ENCODE assay signal across 8 cellular contexts in genomic region chr1:115648717-115649691, GRCh38. TPM values are rescaled to one million over a fixed set of nuclear protein-coding genes. Genes with fewer than 3 reads are reported as not detected.
DNase-seq lines count a peak whose midpoint lies in the region; ATAC-seq and TF ChIP-seq lines count a peak whose summit lies in the region.

No MANE protein-coding gene starts in this region.

- H3K4me3 ChIP-seq in cardiac muscle cell (no peak overlapping the region), right atrium auricular region (no peak overlapping the region), SK-N-SH (ENCODE audit: low read depth in 2 of 2, low read length in 1 of 2) (no peak overlapping the region), smooth muscle cell (no peak overlapping the region)

- H2AFZ ChIP-seq in SK-N-SH (ENCODE audit: low read depth), result no peak overlapping the region
- no peak overlapping the region for H2AFZ ChIP-seq in smooth muscle cell (ENCODE audit: low read depth)

- H4K20me1 ChIP-seq in SK-N-SH (ENCODE audit: insufficient read depth), result peaks cover 23% of the 10 kb centered on the region
- peaks cover 25% of the 10 kb centered on the region for H4K20me1 ChIP-seq in smooth muscle cell (ENCODE audit: low read depth)

- WGBS in SK-N-SH (ENCODE audit: low lambda C conversion rate), result 90% methylated on average over 13 of the region's 13 CpGs
- WGBS in smooth muscle cell (ENCODE audit: low lambda C conversion rate), result 51% methylated on average over 13 of the region's 13 CpGs

- no peaks in the 10 kb centered on the region; the same call in 1 of the 2 replicates for H3K27me3 Mint-ChIP-seq in HFFc6 (ENCODE audit: insufficient read depth)

- TF ChIP-seq EP300 in SK-N-SH (IDR thresholded peaks at IDR 0.05; ENCODE audit: borderline replicate concordance in 1 of 2, low read depth in 1 of 2, low read length in 1 of 2), result no peak

- no peaks in the 10 kb centered on the region for H3F3A ChIP-seq in SK-N-SH (replicated peaks; ENCODE audit: insufficient read depth)
- peaks cover 7% of the 10 kb centered on the region for H3F3A ChIP-seq in smooth muscle cell (ENCODE audit: low read depth)

- CTCF ChIA-PET in SK-N-SH (lab: Yijun Ruan, JAX), result interaction anchor here (1.6 kb wide), 1 partner anchor 41 kb away, joined by 4 read pairs; no protein-coding TSS in a partner anchor

- ATAC-seq in HG02938 (IDR thresholded peaks at IDR 0.05; ENCODE audit: unreplicated experiment), result peak; percentile 88

- H3K9me3 ChIP-seq in cardiac muscle cell (ENCODE audit: low read depth) (no peaks in the 10 kb centered on the region), right atrium auricular region (no peaks in the 10 kb centered on the region), SK-N-SH (no peaks in the 10 kb centered on the region), smooth muscle cell (replicated peaks; ENCODE audit: low read depth) (no peaks in the 10 kb centered on the region)

- H3K27ac ChIP-seq in cardiac muscle cell, result peak overlapping the region; percentile 86
- H3K27ac ChIP-seq in right atrium auricular region, result no peak overlapping the region
- no peak overlapping the region for H3K27ac ChIP-seq in SK-N-SH (ENCODE audit: low read depth in 2 of 2, low read length in 1 of 2)
- no peak overlapping the region for H3K27ac ChIP-seq in smooth muscle cell (ENCODE audit: low read depth)

- H3K79me2 ChIP-seq in SK-N-SH (ENCODE audit: insufficient read depth) (peaks cover 77% of the 10 kb centered on the region), smooth muscle cell (ENCODE audit: low read depth) (peaks cover 15% of the 10 kb centered on the region)

- no peak overlapping the region for H3K9ac ChIP-seq in SK-N-SH
- H3K9ac ChIP-seq in smooth muscle cell (ENCODE audit: low read depth), result no peak overlapping the region

- POLR2A ChIA-PET in SK-N-SH (lab: Yijun Ruan, JAX), result no interaction called here

- no peak for TF ChIP-seq RAD21 in SK-N-SH (IDR thresholded peaks at IDR 0.05; ENCODE audit: low read length)

- peak; percentile 36 to 50 for DNase-seq in cardiac muscle cell (ENCODE audit: low read depth in 1 of 2, low spot score in 1 of 2)
- no peak for DNase-seq in right atrium auricular region (ENCODE audit: low spot score)
- DNase-seq in SK-N-SH, result no peak
- peak; percentile 25 for DNase-seq in renal cortical epithelial cell (ENCODE audit: low read depth)
- no peak for DNase-seq in smooth muscle cell (lab: John Stamatoyannopoulos, UW; ENCODE audit: unreplicated experiment)
- DNase-seq in DMS 273 treated with DMSO at 0.1 percent for 48 hours (lab: John Stamatoyannopoulos, UW), result no peak
- no peak for DNase-seq in HFFc6

- H3K27me3 ChIP-seq in cardiac muscle cell (no peaks in the 10 kb centered on the region), right atrium auricular region (no peaks in the 10 kb centered on the region), SK-N-SH (ENCODE audit: insufficient read depth) (no peaks in the 10 kb centered on the region), smooth muscle cell (ENCODE audit: low read depth) (no peaks in the 10 kb centered on the region)

- H3K27ac Mint-ChIP-seq in HFFc6, result no peak overlapping the region

- TF ChIP-seq CTCF in cardiac muscle cell (IDR thresholded peaks at IDR 0.05; ENCODE audit: low read depth, low read length), result no peak
- TF ChIP-seq CTCF in right atrium auricular region (IDR thresholded peaks at IDR 0.05), result no peak
- no peak for TF ChIP-seq CTCF in SK-N-SH (IDR thresholded peaks at IDR 0.05)
- no peak for TF ChIP-seq CTCF in smooth muscle cell (IDR thresholded peaks at IDR 0.05; ENCODE audit: borderline replicate concordance, insufficient read depth, poor library complexity, severe bottlenecking)
- no peak for TF ChIP-seq CTCF in HFFc6 (IDR thresholded peaks at IDR 0.05)

- no peaks in the 10 kb centered on the region for H3K9me3 Mint-ChIP-seq in HFFc6

- no peaks in the 10 kb centered on the region for H3K9me2 ChIP-seq in SK-N-SH

- no peak overlapping the region for H3K4me3 Mint-ChIP-seq in HFFc6

- H3K4me1 Mint-ChIP-seq in HFFc6 (ENCODE audit: low read depth), result no peaks in the 10 kb centered on the region; the same call in 1 of the 2 replicates

- H3K4me1 ChIP-seq in cardiac muscle cell (ENCODE audit: low read depth) (peaks cover 41% of the 10 kb centered on the region), right atrium auricular region (peaks cover 0 to 28% of the 10 kb centered on the region in 2 donors), SK-N-SH (ENCODE audit: control insufficient read depth in 1 of 2, insufficient read depth in 2 of 2, low read depth in 1 of 2, low read length in 1 of 2) (peaks cover 12 to 13% of the 10 kb centered on the region in 2 experiments; a peak in 3 of 4 replicates), smooth muscle cell (ENCODE audit: low read depth) (peaks cover 9% of the 10 kb centered on the region)

- no peaks in the 10 kb centered on the region for H3K36me3 ChIP-seq in cardiac muscle cell
- H3K36me3 ChIP-seq in right atrium auricular region, result peaks cover 8% of the 10 kb centered on the region
- peaks cover 10% of the 10 kb centered on the region in 2 experiments for H3K36me3 ChIP-seq in SK-N-SH (replicated peaks in 1 of 2; ENCODE audit: control insufficient read depth in 1 of 2, insufficient read depth in 2 of 2, low read length in 1 of 2)
- H3K36me3 ChIP-seq in smooth muscle cell (ENCODE audit: low read depth), result no peaks in the 10 kb centered on the region

- H3K36me3 Mint-ChIP-seq in HFFc6 (ENCODE audit: low read depth), result peaks cover 6% of the 10 kb centered on the region; the same call in 1 of the 2 replicates

- H3K4me2 ChIP-seq in SK-N-SH (no peak overlapping the region), smooth muscle cell (no peak overlapping the region)

TF ChIP-seq in SK-N-SH, 30 proteins besides CTCF, POLR2A, EP300 and RAD21:
- TF ChIP-seq REST (IDR thresholded peaks at IDR 0.05; ENCODE audit: low read depth, low read length), result no peak
- peak; percentile 14; the same call in 1 of the 2 replicates for TF ChIP-seq PBX3 (IDR thresholded peaks at IDR 0.05)

RNA-seq across cellular contexts. Expression of gene VANGL1, which starts 7.2 kb away (rescaled TPM):
- total RNA-seq in cardiac muscle cell (8.1 and 10.5 TPM in 2 replicates), right atrium auricular region (1 to 10 TPM; 4.0 to 6.1 TPM), renal cortical epithelial cell (14.1 and 14.7 TPM in 2 replicates), smooth muscle cell (7.9 and 12.2 TPM in 2 replicates)
- polyA plus RNA-seq in cardiac muscle cell (10.9 and 12.2 TPM in 2 replicates), SK-N-SH (2012; rRNA removed) (5.4 TPM in 2 replicates), smooth muscle cell (5.5 and 6.5 TPM in 2 replicates)
- 5.6 and 6.6 TPM in 2 replicates for polyA plus RNA-seq in SK-N-SH (2012; cell fraction: cytosol; rRNA removed)
- polyA plus RNA-seq in SK-N-SH (2012; cell fraction: nucleus; rRNA removed), result 2.3 and 4.9 TPM in 2 replicates
- 10 to 100 TPM; 14.7 to 20.6 (median 18.5) TPM for total RNA-seq in HFFc6 (2021; fragmentation: NEBNext Ultra II Directional; extraction: Animal tissue kit (Norgen Biotek cat#: 25700))

Comparison
In these comparisons a context has a peak if more than half of its experiments do, and no peak if none do; other contexts are left out.
1. DNase-seq: peak in cardiac muscle cell (2 of 2) and renal cortical epithelial cell (single experiment); none in right atrium auricular region (single experiment), SK-N-SH (single experiment), smooth muscle cell (single experiment), DMS 273 treated with DMSO at 0.1 percent for 48 hours (single experiment) and HFFc6 (single experiment).